In genomic region chr17:40417258-40417608, GRCh38 we compare ENCODE assay signal across 8 cellular contexts. TPM values are rescaled to one million over a fixed set of nuclear protein-coding genes. Genes with fewer than 3 reads are reported as not detected.
A peak's percentile ranks its signal among the peaks of the same experiment; 100 is the strongest.
DNase-seq lines count a peak whose midpoint lies in the region; ATAC-seq and TF ChIP-seq lines count a peak whose summit lies in the region.

No MANE protein-coding gene starts in this region.

- peaks cover 4% of the 10 kb centered on the region for H3K27me3 Mint-ChIP-seq in activated CD8-positive, alpha-beta memory T cell treated with anti-CD3 and anti-CD28 coated beads, Interleukin-2, amount 10 ng/mL, durations not matched to agents 7 days and 5 days

- TF ChIP-seq CTCF in esophagus squamous epithelium (IDR thresholded peaks at IDR 0.05) = no peak

- no peak for DNase-seq in activated CD8-positive, alpha-beta memory T cell treated with anti-CD3 and anti-CD28 coated beads, Interleukin-2, amount 10 ng/mL, durations not matched to agents 7 days and 5 days
- DNase-seq in activated CD8-positive, alpha-beta memory T cell treated with anti-CD3 and anti-CD28 coated beads for 24 hours = no peak
- DNase-seq in RPMI8226 (peak; percentile 58), esophagus squamous epithelium (lab: John Stamatoyannopoulos, UW) (no peak), hepatic stellate cell (ENCODE audit: low spot score) (no peak)
- no peak for DNase-seq in stimulated activated CD4-positive, alpha-beta T cell treated with anti-CD3 and anti-CD28 coated beads, Interleukin-4, amount 100 ng/mL, for 4 hours

- no peaks in the 10 kb centered on the region for H3K9me3 Mint-ChIP-seq in activated CD8-positive, alpha-beta memory T cell treated with anti-CD3 and anti-CD28 coated beads, Interleukin-2, amount 10 ng/mL, durations not matched to agents 7 days and 5 days (ENCODE audit: low read depth)

- H3K27ac Mint-ChIP-seq in activated CD8-positive, alpha-beta memory T cell treated with anti-CD3 and anti-CD28 coated beads, Interleukin-2, amount 10 ng/mL, durations not matched to agents 7 days and 5 days = peak overlapping the region; percentile 95

- peaks cover 0 to 44% (median 17%) of the 10 kb centered on the region in 3 donors for H3K4me1 ChIP-seq in esophagus squamous epithelium
- H3K4me1 ChIP-seq in rectal smooth muscle tissue (ENCODE audit: control insufficient read depth, insufficient read depth, low read length) = peaks cover 7% of the 10 kb centered on the region

- H3K36me3 ChIP-seq in esophagus squamous epithelium = no peaks in the 10 kb centered on the region
- H3K36me3 ChIP-seq in rectal smooth muscle tissue (ENCODE audit: control insufficient read depth, insufficient read depth, low read length) = no peaks in the 10 kb centered on the region

- peak overlapping the region; percentile 89 for H3K4me3 Mint-ChIP-seq in activated CD8-positive, alpha-beta memory T cell treated with anti-CD3 and anti-CD28 coated beads, Interleukin-2, amount 10 ng/mL, durations not matched to agents 7 days and 5 days

- CTCF ChIA-PET in activated CD8-positive, alpha-beta memory T cell treated with anti-CD3 and anti-CD28 coated beads, Interleukin-2, amount 10 ng/mL, durations not matched to agents 7 days and 5 days (lab: Charles Lee) = interaction anchor here (0.9 to 8.7 kb wide), 18 partner anchors 8 to 203 kb away, joined by 3 to 78 read pairs (median 10); partner anchors contain the start of gene IGFBP4

- intact Hi-C loops in esophagus squamous epithelium (cut with DNase I) = loop anchor here (10.0 kb wide), 1 partner anchor 52 kb away; the partner anchor contains the start of gene GJD3

- H3K9ac ChIP-seq in rectal smooth muscle tissue (ENCODE audit: low read length) = no peak overlapping the region

- TF ChIP-seq POLR2A in esophagus squamous epithelium (IDR thresholded peaks at IDR 0.05) = no peak

- H3K4me3 ChIP-seq in esophagus squamous epithelium = peak overlapping the region; percentile 63 to 79 (median 74)
- H3K4me3 ChIP-seq in rectal smooth muscle tissue (ENCODE audit: low read length) = peak overlapping the region; percentile 68

- peaks cover 32% of the 10 kb centered on the region for H3K4me1 Mint-ChIP-seq in activated CD8-positive, alpha-beta memory T cell treated with anti-CD3 and anti-CD28 coated beads, Interleukin-2, amount 10 ng/mL, durations not matched to agents 7 days and 5 days

- no peaks in the 10 kb centered on the region for H3K9me3 ChIP-seq in esophagus squamous epithelium

- no peak for ATAC-seq in activated CD8-positive, alpha-beta memory T cell treated with anti-CD3 and anti-CD28 coated beads, Interleukin-2, amount 10 ng/mL, durations not matched to agents 7 days and 5 days
- peak; percentile 22 for ATAC-seq in HG03196 (IDR thresholded peaks at IDR 0.05; ENCODE audit: unreplicated experiment)

- WGBS in esophagus squamous epithelium, 2 donors = 0% methylated on average over 3 to 5 of the region's 21 CpGs

- H3K27ac ChIP-seq in esophagus squamous epithelium (peak overlapping the region in 3 of 4 donors; percentile 59 to 80 (median 66)), rectal smooth muscle tissue (ENCODE audit: low read depth, low read length) (no peak overlapping the region)

- H3K27me3 ChIP-seq in esophagus squamous epithelium (peaks cover 0 to 5% (median 0%) of the 10 kb centered on the region in 4 donors), rectal smooth muscle tissue (ENCODE audit: control insufficient read depth, insufficient read depth, low read length) (no peaks in the 10 kb centered on the region)

- peaks cover 37% of the 10 kb centered on the region for H3K36me3 Mint-ChIP-seq in activated CD8-positive, alpha-beta memory T cell treated with anti-CD3 and anti-CD28 coated beads, Interleukin-2, amount 10 ng/mL, durations not matched to agents 7 days and 5 days

RNA-seq across cellular contexts. Expression of gene TOP2A, which starts 0.5 kb away (rescaled TPM):
- total RNA-seq in activated CD8-positive, alpha-beta memory T cell treated with anti-CD3 and anti-CD28 coated beads, Interleukin-2, amount 10 ng/mL, durations not matched to agents 7 days and 5 days = 100 to 1,000 TPM; 310 to 347 TPM
- 10 to 100 TPM; 24.9 to 87.1 (median 50.6) TPM for total RNA-seq in esophagus squamous epithelium

RNA-seq across cellular contexts. Expression of gene IGFBP4, which starts 26.0 kb away (rescaled TPM):
- 1 to 10 TPM; 3.4 to 5.9 TPM for total RNA-seq in activated CD8-positive, alpha-beta memory T cell treated with anti-CD3 and anti-CD28 coated beads, Interleukin-2, amount 10 ng/mL, durations not matched to agents 7 days and 5 days
- total RNA-seq in esophagus squamous epithelium = 100 to 1,000 TPM in 1 of 4 donors, 10 to 100 TPM in 3; 27.1 to 154 (median 73.0) TPM

RNA-seq across cellular contexts. Expression of gene GJD3, which starts 52.7 kb away (rescaled TPM):
- not detected for total RNA-seq in activated CD8-positive, alpha-beta memory T cell treated with anti-CD3 and anti-CD28 coated beads, Interleukin-2, amount 10 ng/mL, durations not matched to agents 7 days and 5 days
- total RNA-seq in esophagus squamous epithelium = 1 to 10 TPM in 1 of 4 donors, under 1 TPM in 2, not detected in 1; 0.38 to 1.7 (median 0.47) TPM

Comparison
In these comparisons a context has a peak if more than half of its experiments do, and no peak if none do; other contexts are left out.
1. RNA of gene IGFBP4, which starts 26.0 kb away (total RNA-seq): 27.1 to 154 TPM in esophagus squamous epithelium; 3.4 to 5.9 TPM in activated CD8-positive, alpha-beta memory T cell treated with anti-CD3 and anti-CD28 coated beads, Interleukin-2, amount 10 ng/mL, durations not matched to agents 7 days and 5 days; every median in the first group is over 4 times any median in the second.